In the genomic region with DNA sequence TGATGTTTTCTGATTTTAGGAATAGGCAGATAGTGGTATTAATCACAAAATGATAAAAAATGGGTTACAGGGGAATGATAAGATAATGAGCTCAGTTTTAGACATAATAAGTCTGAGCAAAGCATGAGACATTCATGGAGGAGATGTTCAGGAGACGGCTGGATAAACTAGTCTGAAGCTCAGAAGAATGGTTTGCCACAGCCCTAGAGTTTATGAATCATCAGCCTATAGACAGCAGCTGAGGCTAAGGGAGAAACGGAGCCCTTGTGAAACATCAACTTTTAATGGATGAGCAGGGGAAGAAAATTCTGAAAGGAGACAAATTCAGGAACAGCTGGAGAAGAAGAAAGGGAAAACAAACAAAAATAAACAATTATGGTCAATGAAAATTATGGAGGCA, we compare ENCODE assay signal across 18 cellular contexts.
DNase-seq lines count a peak whose midpoint lies in the region; ATAC-seq and TF ChIP-seq lines count a peak whose summit lies in the region.
"Had no signal": no experiment of that assay in that cellular context is flagged by ENCODE, and none has a peak within 500 bp of the region (broad histone marks: within the 10 kb centered on the region; RNA-seq: fewer than 3 reads in every experiment).

No MANE protein-coding gene starts in this region.

- no peaks in the 10 kb centered on the region for H3K36me3 ChIP-seq in mesenchymal stem cell (ENCODE audit: control insufficient read depth in 1 of 2, insufficient read depth in 2 of 2, low read depth in 1 of 2, low read length in 2 of 2)
- H3K36me3 ChIP-seq: tibial nerve had no signal

- no peaks in the 10 kb centered on the region for H3K9me3 ChIP-seq in mesenchymal stem cell (ENCODE audit: control insufficient read depth, low read length)
- H3K9me3 ChIP-seq: BLaER1, tibial nerve had no signal

- ATAC-seq in HG03565 (IDR thresholded peaks at IDR 0.05; ENCODE audit: unreplicated experiment) (no peak), GM21529 (IDR thresholded peaks at IDR 0.05; ENCODE audit: unreplicated experiment) (no peak)

- H3K4me1 Mint-ChIP-seq in CD14-positive monocyte (peaks cover 64% of the 10 kb centered on the region), chondrocyte (ENCODE audit: low read depth) (peaks cover 66% of the 10 kb centered on the region)

- TF ChIP-seq CTCF in CD14-positive monocyte (IDR thresholded peaks at IDR 0.05) (no peak), chondrocyte (IDR thresholded peaks at IDR 0.05) (no peak)

- no peak overlapping the region for H3K4me3 ChIP-seq in mesenchymal stem cell (ENCODE audit: insufficient read depth in 1 of 2, low read depth in 1 of 2, low read length in 2 of 2)
- H3K4me3 ChIP-seq: BLaER1, tibial nerve had no signal

- H3K27ac Mint-ChIP-seq in CD14-positive monocyte: peak overlapping the region; percentile 90 to 98 (median 98)
- H3K27ac Mint-ChIP-seq in chondrocyte (ENCODE audit: unreplicated experiment): peak overlapping the region; percentile 77
- H3K27ac Mint-ChIP-seq: T-helper 2 cell treated with Interferon-gamma antibody and Interleukin-4, amounts not matched to agents 5 μg/mL and 100 μg/mL, for 36 hours had no signal

- H2BK15ac ChIP-seq in mesenchymal stem cell (ENCODE audit: low read depth, poor library complexity, severe bottlenecking): no peak overlapping the region

- no peak overlapping the region for H3K27ac ChIP-seq in mesenchymal stem cell (ENCODE audit: low read length, poor library complexity, severe bottlenecking)
- H3K27ac ChIP-seq: BLaER1, tibial nerve had no signal

- H2BK120ac ChIP-seq in mesenchymal stem cell (ENCODE audit: low read depth, low read length): no peak overlapping the region

- H2BK12ac ChIP-seq in mesenchymal stem cell (ENCODE audit: low read length in 2 of 2): no peak overlapping the region

- peaks cover 8 to 19% of the 10 kb centered on the region in 2 donors for H3K36me3 Mint-ChIP-seq in CD14-positive monocyte
- peaks cover 1% of the 10 kb centered on the region for H3K36me3 Mint-ChIP-seq in chondrocyte (ENCODE audit: low read depth)

- H3K9me3 Mint-ChIP-seq in CD14-positive monocyte: peaks cover 0 to 5% (median 0%) of the 10 kb centered on the region in 7 donors
- H3K9me3 Mint-ChIP-seq in chondrocyte (ENCODE audit: low read depth): no peaks in the 10 kb centered on the region
- H3K9me3 Mint-ChIP-seq: T-helper 2 cell treated with Interferon-gamma antibody and Interleukin-4, amounts not matched to agents 5 μg/mL and 100 μg/mL, for 36 hours had no signal

- no peak overlapping the region for H3K4me2 ChIP-seq in mesenchymal stem cell (ENCODE audit: low read length, poor library complexity, severe bottlenecking)
- H3K4me2 ChIP-seq: BLaER1 had no signal

- no peaks in the 10 kb centered on the region for H3K4me1 ChIP-seq in mesenchymal stem cell (ENCODE audit: control insufficient read depth, insufficient read depth, low read depth, low read length)

- no peak overlapping the region for H3K23ac ChIP-seq in mesenchymal stem cell (ENCODE audit: low read length in 2 of 2)

- H3K27me3 Mint-ChIP-seq in CD14-positive monocyte (ENCODE audit: low read depth in 3 of 3) (no peaks in the 10 kb centered on the region), chondrocyte (ENCODE audit: low read depth) (no peaks in the 10 kb centered on the region)

- H3K18ac ChIP-seq in mesenchymal stem cell (ENCODE audit: low read depth in 1 of 2, low read length in 2 of 2): no peak overlapping the region

- no peak overlapping the region for H4K8ac ChIP-seq in mesenchymal stem cell (ENCODE audit: low read length)

- H3K4ac ChIP-seq in mesenchymal stem cell (ENCODE audit: low read depth in 1 of 2, low read length in 2 of 2): no peak overlapping the region

- no peak overlapping the region for H2BK5ac ChIP-seq in mesenchymal stem cell (ENCODE audit: low read depth, low read length, poor library complexity, severe bottlenecking)

- no peaks in the 10 kb centered on the region for H3K27me3 ChIP-seq in mesenchymal stem cell (ENCODE audit: control insufficient read depth in 1 of 2, insufficient read depth in 1 of 2, low read length in 2 of 2)
- H3K27me3 ChIP-seq: BLaER1, tibial nerve had no signal

- H3K14ac ChIP-seq in mesenchymal stem cell (ENCODE audit: low read length in 2 of 2): no peak overlapping the region

- H4K91ac ChIP-seq in mesenchymal stem cell (ENCODE audit: low read length): no peak overlapping the region

- H2AK5ac ChIP-seq in mesenchymal stem cell (ENCODE audit: low read length, severe bottlenecking): no peak overlapping the region

- no peak overlapping the region for H3K9ac ChIP-seq in mesenchymal stem cell (ENCODE audit: low read length)
- H3K9ac ChIP-seq: BLaER1 had no signal

- DNase-seq in CD14-positive monocyte (ENCODE audit: low spot score): peak; percentile 48
- peak; percentile 67 for DNase-seq in MV-4-11 (lab: John Stamatoyannopoulos, UW)
- DNase-seq in chondrocyte (ENCODE audit: low spot score): no peak
- peak; percentile 69 for DNase-seq in mesenchymal stem cell
- no peak for DNase-seq in AML-193 (lab: John Stamatoyannopoulos, UW)
- DNase-seq in NCI-H1105 (lab: John Stamatoyannopoulos, UW): no peak
- DNase-seq: activated CD4-positive, alpha-beta T cell treated with anti-CD3 and anti-CD28 coated beads, Interleukin-2, amount 50 U/mL, for 1 hour; amygdala; effector CD4-positive, alpha-beta T cell; NCI-H1092 treated with DMSO at 0.1 percent for 48 hours; NCI-H446; stimulated activated CD4-positive, alpha-beta T cell treated with anti-CD3 and anti-CD28 coated beads, Interleukin-2, amount 100 ng/mL, for 24 hours; stimulated activated CD8-positive, alpha-beta memory T cell treated with anti-CD3 and anti-CD28 coated beads, Interleukin-4, amount 100 ng/mL, for 48 hours had no signal

- H3K4me3 Mint-ChIP-seq in CD14-positive monocyte (no peak overlapping the region), chondrocyte (ENCODE audit: unreplicated experiment) (no peak overlapping the region)
- H3K4me3 Mint-ChIP-seq: T-helper 2 cell treated with Interferon-gamma antibody and Interleukin-4, amounts not matched to agents 5 μg/mL and 100 μg/mL, for 36 hours had no signal

- no peak overlapping the region for H2AFZ ChIP-seq in mesenchymal stem cell (ENCODE audit: low read depth, low read length)

- WGBS in mesenchymal stem cell: 44% methylated on average over 2 of the region's 2 CpGs

- intact Hi-C loops in CD14-positive monocyte (cut with micrococcal nuclease): loop anchor here in 1 of 2 donors (10.0 kb wide), 1 partner anchor 131 kb away; a partner anchor contains a TSS

- H3K79me1 ChIP-seq in mesenchymal stem cell (replicated peaks; ENCODE audit: low read length, poor library complexity, severe bottlenecking): peaks cover 3% of the 10 kb centered on the region

Comparison
In these comparisons a context has a peak if more than half of its experiments do, and no peak if none do; other contexts are left out.
1. DNase-seq: peak in CD14-positive monocyte (single experiment), MV-4-11 (single experiment) and mesenchymal stem cell (single experiment); none in chondrocyte (single experiment), AML-193 (0 of 2) and NCI-H1105 (single experiment).